2 cellular contexts compared by ENCODE assay signal in genomic region chr3:158845748-158846350, GRCh38.
TF ChIP-seq lines count a peak whose summit lies in the region.

No MANE protein-coding gene starts in this region.

TF ChIP-seq in endothelial cell of umbilical vein, 7 proteins besides CTCF, POLR2A, EP300 and RAD21 (continued from another document):
- TF ChIP-seq JUN (IDR thresholded peaks at IDR 0.05; ENCODE audit: borderline replicate concordance, insufficient read depth, insufficient read length, low read depth) (no peak), MYC (IDR thresholded peaks at IDR 0.05; ENCODE audit: low read depth, low read length) (no peak), POLR2AphosphoS5 (IDR thresholded peaks at IDR 0.05; ENCODE audit: insufficient read depth, low read depth, low read length) (no peak), FOS (IDR thresholded peaks at IDR 0.05; ENCODE audit: borderline replicate concordance, insufficient read depth, low read length) (no peak)

TF ChIP-seq in neural cell, 6 proteins besides CTCF, POLR2A, EP300 and RAD21 (continued from another document):
- TF ChIP-seq REST (IDR thresholded peaks at IDR 0.05; ENCODE audit: borderline replicate concordance) (peak; percentile 20), SMC3 (conservative IDR thresholded peaks at IDR 0.05; ENCODE audit: poor library complexity) (peak; percentile 99), POLR2AphosphoS5 (IDR thresholded peaks at IDR 0.05) (no peak)
